In the genomic region with DNA sequence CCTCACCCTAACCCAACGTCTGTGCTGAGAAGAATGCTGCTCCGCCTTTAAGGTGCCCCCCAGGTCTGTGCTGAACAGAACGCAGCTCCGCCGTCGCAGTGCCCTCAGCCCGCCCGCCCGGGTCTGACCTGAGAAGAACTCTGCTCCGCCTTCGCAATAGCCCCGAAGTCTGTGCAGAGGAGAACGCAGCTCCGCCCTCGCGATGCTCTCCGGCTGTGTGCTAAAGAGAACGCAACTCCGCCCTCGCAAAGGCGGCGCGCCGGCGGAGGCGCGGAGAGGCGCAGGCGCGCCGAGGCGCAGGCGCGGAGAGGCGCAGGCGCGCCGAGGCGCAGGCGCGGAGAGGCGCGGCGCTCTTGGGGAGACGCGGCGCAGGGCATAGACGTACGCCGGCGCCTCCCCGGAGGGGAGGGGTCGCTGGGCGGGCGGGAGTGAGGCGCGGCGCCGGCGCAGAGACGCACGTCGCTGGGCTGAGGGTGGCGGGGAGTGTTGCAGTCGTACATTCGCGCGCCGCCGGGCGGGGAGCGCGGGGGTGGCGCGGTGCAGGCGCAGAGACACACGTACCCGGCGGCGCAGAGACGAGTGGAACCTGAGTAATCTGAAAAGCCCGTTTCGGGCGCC, we compare ENCODE assay signal across 8 cellular contexts. TPM values are rescaled to one million over a fixed set of nuclear protein-coding genes. Genes with fewer than 3 reads are reported as not detected.
DNase-seq lines count a peak whose midpoint lies in the region; FAIRE-seq and TF ChIP-seq lines count a peak whose summit lies in the region.
"Not testable (repeated sequence)": the region's sequence is repeated elsewhere in the genome, so short reads cannot be mapped to it uniquely, and the experiment has no call there.

No MANE protein-coding gene starts in this region.

- H3K79me2 ChIP-seq in Loucy (ENCODE audit: insufficient read depth, low read length) = not testable (repeated sequence)

- H3K36me3 ChIP-seq in Loucy (ENCODE audit: insufficient read depth, low read length); thymus (ENCODE audit: control insufficient read depth, insufficient read depth): not testable (repeated sequence)

- peak overlapping the region; percentile 80; the same call in 1 of the 2 replicates for H2AFZ ChIP-seq in Loucy (ENCODE audit: low read length)

- H3K4me1 ChIP-seq in Loucy (ENCODE audit: insufficient read depth, low read length, poor library complexity, severe bottlenecking); thymus (ENCODE audit: control insufficient read depth, insufficient read depth, low read length): not testable (repeated sequence)

- TF ChIP-seq POLR2A in GM12891 (IDR thresholded peaks at IDR 0.05; ENCODE audit: low read depth, low read length) = peak; percentile 61

- not testable (repeated sequence) for H3K36me3 Mint-ChIP-seq in HFFc6 (ENCODE audit: low read depth); dendritic cell treated with granulocyte-macrophage colony-stimulating factor and Interleukin-4, amounts not matched to agents 40 ng/mL and 50 ng/mL, for 4 days (ENCODE audit: low read depth)

- WGBS in thymus = 22% methylated on average over 84 of the region's 84 CpGs

- TF ChIP-seq CTCF in HFFc6 (IDR thresholded peaks at IDR 0.05); Loucy (conservative IDR thresholded peaks at IDR 0.05; ENCODE audit: low read length); retinal pigment epithelial cell (conservative IDR thresholded peaks at IDR 0.05; ENCODE audit: low read depth, low read length): not testable (repeated sequence)

- H4K20me1 ChIP-seq in Loucy (ENCODE audit: insufficient read depth, low read length, poor library complexity, severe bottlenecking) = not testable (repeated sequence)

- DNase-seq in GM12891 (ENCODE audit: insufficient read length, low spot score) (peak; percentile 41), HFFc6 (peak; percentile 79), inferior parietal cortex (ENCODE audit: extremely low spot score) (peak; percentile 79), retinal pigment epithelial cell (ENCODE audit: low read depth) (peak; percentile 69)
- DNase-seq in activated CD8-positive, alpha-beta memory T cell treated with anti-CD3 and anti-CD28 coated beads for 48 hours (ENCODE audit: low read depth in 2 of 3, low spot score in 2 of 3) = peak in 2 of 3 experiments; percentile 62 to 77

- H3F3A ChIP-seq in Loucy (ENCODE audit: low read depth) = not testable (repeated sequence)

- H3K4me2 ChIP-seq in Loucy (ENCODE audit: low read depth, low read length, poor library complexity, severe bottlenecking) = peak overlapping the region; percentile 45

- H3K27me3 Mint-ChIP-seq in HFFc6 (ENCODE audit: insufficient read depth); dendritic cell treated with granulocyte-macrophage colony-stimulating factor and Interleukin-4, amounts not matched to agents 40 ng/mL and 50 ng/mL, for 4 days: not testable (repeated sequence)

- not testable (repeated sequence) for FAIRE-seq in GM12891 (lab: Jason Lieb, UNC)

- H3K9me2 ChIP-seq in Loucy (replicated peaks; ENCODE audit: low read depth, low read length) = not testable (repeated sequence)

- intact Hi-C loops in dendritic cell treated with granulocyte-macrophage colony-stimulating factor and Interleukin-4, amounts not matched to agents 40 ng/mL and 50 ng/mL, for 4 days (cut with micrococcal nuclease) = loop anchor here (5.0 kb wide), 1 partner anchor 99 kb away; no protein-coding TSS in a partner anchor

- H3K4me3 Mint-ChIP-seq in HFFc6 = peak overlapping the region; percentile 87
- peak overlapping the region; percentile 77 for H3K4me3 Mint-ChIP-seq in dendritic cell treated with granulocyte-macrophage colony-stimulating factor and Interleukin-4, amounts not matched to agents 40 ng/mL and 50 ng/mL, for 4 days

- not testable (repeated sequence) for H3K9me3 ChIP-seq in Loucy (ENCODE audit: insufficient read depth, low read depth, low read length); thymus (ENCODE audit: control insufficient read depth)

- H3K27ac Mint-ChIP-seq in HFFc6 = peak overlapping the region; percentile 80
- peak overlapping the region; percentile 92 for H3K27ac Mint-ChIP-seq in dendritic cell treated with granulocyte-macrophage colony-stimulating factor and Interleukin-4, amounts not matched to agents 40 ng/mL and 50 ng/mL, for 4 days

- peak overlapping the region; percentile 94 for H3K27ac ChIP-seq in thymus (ENCODE audit: low read depth)

- not testable (repeated sequence) for H3K27me3 ChIP-seq in Loucy (ENCODE audit: insufficient read depth, low read length, poor library complexity, severe bottlenecking); thymus (ENCODE audit: control insufficient read depth, insufficient read depth)

- not testable (repeated sequence) for H3K9me3 Mint-ChIP-seq in HFFc6; dendritic cell treated with granulocyte-macrophage colony-stimulating factor and Interleukin-4, amounts not matched to agents 40 ng/mL and 50 ng/mL, for 4 days

- H3K4me1 Mint-ChIP-seq in HFFc6 (ENCODE audit: low read depth); dendritic cell treated with granulocyte-macrophage colony-stimulating factor and Interleukin-4, amounts not matched to agents 40 ng/mL and 50 ng/mL, for 4 days (ENCODE audit: low read depth): not testable (repeated sequence)

- H3K4me3 ChIP-seq in Loucy (ENCODE audit: low read length, poor library complexity, severe bottlenecking) (peak overlapping the region; percentile 70), retinal pigment epithelial cell (ENCODE audit: low read length) (peak overlapping the region; percentile 74), thymus (ENCODE audit: low read length) (peak overlapping the region; percentile 54)

- peak overlapping the region; percentile 66 for H3K9ac ChIP-seq in Loucy (ENCODE audit: low read depth, low read length, poor library complexity, severe bottlenecking)

TF ChIP-seq in GM12891, 5 proteins besides CTCF, POLR2A, EP300 and RAD21:
- TF ChIP-seq POLR2AphosphoS5 (IDR thresholded peaks at IDR 0.05; ENCODE audit: low read depth, low read length) (peak; percentile 48), TAF1 (IDR thresholded peaks at IDR 0.05; ENCODE audit: low read depth, low read length) (peak; percentile 35; the same call in 1 of the 2 replicates)

RNA-seq across cellular contexts. Expression of a gene that starts 23.5 kb away (rescaled TPM):
- polyA plus RNA-seq in GM12891 (2012; ENCODE audit: low read depth, missing spikeins) = 14.1 TPM
- total RNA-seq in HFFc6 (2021; fragmentation: NEBNext Ultra II Directional; extraction: Animal tissue kit (Norgen Biotek cat#: 25700)) = 1 to 10 TPM; 3.7 to 6.5 (median 5.5) TPM
- polyA plus RNA-seq in thymus = 18.3 TPM

Comparison
In these comparisons a context has a peak if more than half of its experiments do, and no peak if none do; other contexts are left out.
1. Peak in every context shown above with its lines: DNase-seq, H3K4me3 ChIP-seq and H3K27ac ChIP-seq.